ENCODE assay signal across 13 cellular contexts in genomic region chr11:107385361-107385982, GRCh38.
A peak's percentile ranks its signal among the peaks of the same experiment; 100 is the strongest.
DNase-seq lines count a peak whose midpoint lies in the region; ATAC-seq and TF ChIP-seq lines count a peak whose summit lies in the region.
"Had no signal": no experiment of that assay in that cellular context is flagged by ENCODE, and none has a peak within 500 bp of the region (broad histone marks: within the 10 kb centered on the region; RNA-seq: fewer than 3 reads in every experiment).

No MANE protein-coding gene starts in this region.

- ATAC-seq in HG03432 (IDR thresholded peaks at IDR 0.05; ENCODE audit: unreplicated experiment) = no peak
- ATAC-seq: activated CD8-positive, alpha-beta memory T cell treated with anti-CD3 and anti-CD28 coated beads, Interleukin-2, amount 10 ng/mL, durations not matched to agents 7 days and 5 days; gastrocnemius medialis had no signal

- H3K27ac ChIP-seq in 22Rv1 = peak overlapping the region; percentile 75
- H3K27ac ChIP-seq: gastrocnemius medialis had no signal

- no peak overlapping the region for H3K4me3 ChIP-seq in fibroblast of the aortic adventitia (ENCODE audit: low read depth, low read length)
- H3K4me3 ChIP-seq: gastrocnemius medialis had no signal

- peak; percentile 55 for DNase-seq in HPDE6-E6E7 (ENCODE audit: extremely low spot score)
- peak; percentile 27 for DNase-seq in amniotic epithelial cell (ENCODE audit: low read depth)
- DNase-seq in fibroblast of the aortic adventitia (ENCODE audit: low read depth) = peak; percentile 43
- no peak for DNase-seq in germinal center (ENCODE audit: low spot score)
- DNase-seq in activated naive CD4-positive, alpha-beta T cell treated with Interleukin-2 at 50 U/mL for 16 hours = no peak
- DNase-seq in NCI-H2196 (lab: John Stamatoyannopoulos, UW; ENCODE audit: unreplicated experiment) = no peak
- DNase-seq: activated CD8-positive, alpha-beta memory T cell treated with anti-CD3 and anti-CD28 coated beads, Interleukin-2, amount 10 ng/mL, durations not matched to agents 7 days and 5 days; gastrocnemius medialis; immature natural killer cell; MV-4-11; nucleus accumbens had no signal

- TF ChIP-seq CTCF in 22Rv1 (IDR thresholded peaks at IDR 0.05) (no peak), fibroblast of the aortic adventitia (IDR thresholded peaks at IDR 0.05; ENCODE audit: insufficient read depth, low read length) (no peak)

Comparison
In these comparisons a context has a peak if more than half of its experiments do, and no peak if none do; other contexts are left out.
1. DNase-seq: peak in HPDE6-E6E7 (single experiment), amniotic epithelial cell (single experiment) and fibroblast of the aortic adventitia (single experiment); none in germinal center (single experiment), activated naive CD4-positive, alpha-beta T cell treated with Interleukin-2 at 50 U/mL for 16 hours (single experiment) and NCI-H2196 (single experiment).